ENCODE assay signal across 17 cellular contexts in the genomic region with DNA sequence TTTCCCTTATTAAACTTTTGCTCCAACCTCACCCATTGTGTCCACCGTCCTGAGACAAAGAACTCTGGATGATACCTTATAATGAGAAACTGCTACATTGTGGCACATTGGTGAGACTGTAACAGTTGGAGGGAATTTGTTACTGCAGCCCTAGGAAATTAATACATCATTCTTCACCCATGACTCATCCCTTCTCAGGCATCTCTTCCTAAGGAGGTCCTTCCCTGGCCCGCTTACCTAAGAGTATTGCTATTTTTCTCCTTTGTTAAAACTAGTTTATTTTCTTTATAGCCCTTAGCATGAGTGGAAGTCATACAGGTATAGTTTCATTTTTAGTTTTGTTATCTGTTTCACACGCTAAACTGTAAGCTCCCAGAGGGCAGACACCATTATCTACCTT.
A peak's percentile ranks its signal among the peaks of the same experiment; 100 is the strongest.
DNase-seq lines count a peak whose midpoint lies in the region; ATAC-seq and TF ChIP-seq lines count a peak whose summit lies in the region.
"Had no signal": no experiment of that assay in that cellular context is flagged by ENCODE, and none has a peak within 500 bp of the region (broad histone marks: within the 10 kb centered on the region; RNA-seq: fewer than 3 reads in every experiment).

No MANE protein-coding gene starts in this region.

- H3K27me3 ChIP-seq in adipocyte (replicated peaks; ENCODE audit: control insufficient read depth, insufficient read depth, low read length) (no peaks in the 10 kb centered on the region), transverse colon (no peaks in the 10 kb centered on the region)
- H3K27me3 ChIP-seq: sigmoid colon, SJSA1 had no signal

- no peaks in the 10 kb centered on the region for H3K4me1 ChIP-seq in adipocyte (ENCODE audit: control insufficient read depth, insufficient read depth, low read length)
- H3K4me1 ChIP-seq in transverse colon = no peaks in the 10 kb centered on the region
- H3K4me1 ChIP-seq: sigmoid colon had no signal

- H3K4me3 Mint-ChIP-seq in HFFc6 (0 out of 2 replicates have a peak overlapping the region, but pooled peaks have one; percentile 10), type B pancreatic cell (no peak overlapping the region), T-cell (no peak overlapping the region)
- H3K4me3 Mint-ChIP-seq: activated naive CD4-positive, alpha-beta T cell treated with anti-CD3 and anti-CD28 coated beads, Interleukin-2, amount 10 ng/mL, durations not matched to agents 7 days and 5 days; natural killer cell treated with Interleukin-12 subunit alpha and Interleukin-12 subunit beta and Interleukin-15 and Interleukin-18, amount 100 ng/mL, for 72 hours had no signal

- ATAC-seq in GM19455 (IDR thresholded peaks at IDR 0.05; ENCODE audit: unreplicated experiment) (no peak), T-cell (replicated peaks in 1 of 4) (no peak)
- ATAC-seq: left lobe of liver; natural killer cell treated with Interleukin-12 subunit alpha and Interleukin-12 subunit beta and Interleukin-15 and Interleukin-18, amount 100 ng/mL, for 72 hours had no signal

- H3K9ac ChIP-seq in adipocyte (ENCODE audit: low read length) = no peak overlapping the region

- H3K4me1 Mint-ChIP-seq in HFFc6 (ENCODE audit: low read depth) (peaks cover 37% of the 10 kb centered on the region), type B pancreatic cell (ENCODE audit: unreplicated experiment) (peaks cover 3% of the 10 kb centered on the region), T-cell (no peaks in the 10 kb centered on the region)
- H3K4me1 Mint-ChIP-seq: activated naive CD4-positive, alpha-beta T cell treated with anti-CD3 and anti-CD28 coated beads, Interleukin-2, amount 10 ng/mL, durations not matched to agents 7 days and 5 days had no signal

- intact Hi-C loops in transverse colon (cut with DNase I; ENCODE audit: low total_unique reads) = no loop called here

- peak; percentile 30 for DNase-seq in HFFc6
- DNase-seq in adipocyte (ENCODE audit: low read depth) = peak; percentile 12
- peak; percentile 35 for DNase-seq in fibroblast of the aortic adventitia (ENCODE audit: low read depth)
- DNase-seq in type B pancreatic cell (ENCODE audit: extremely low spot score, unreplicated experiment) = no peak
- DNase-seq in transverse colon = no peak
- DNase-seq in T-cell = no peak
- DNase-seq: activated naive CD4-positive, alpha-beta T cell treated with anti-CD3 and anti-CD28 coated beads, Interleukin-2, amount 10 ng/mL, durations not matched to agents 7 days and 5 days; COR-L47; foreskin melanocyte; NCI-H1694; NCI-H774; sigmoid colon had no signal

- no peak overlapping the region for H3K27ac ChIP-seq in transverse colon
- H3K27ac ChIP-seq: sigmoid colon, SJSA1, VCaP had no signal

- in situ Hi-C loops in transverse colon (cut with MboI; ENCODE audit: low pct_ligation_motif_present in 1 of 4, low pct_unique_long_range_greater_than_20kb in 1 of 4, low sequenced_read_pairs in 3 of 4) = loop anchor here in 1 of 4 donors (25.0 kb wide), 1 partner anchor 646 kb away; no protein-coding TSS in a partner anchor

- H3K4me3 ChIP-seq in adipocyte (ENCODE audit: low read length) = no peak overlapping the region
- no peak overlapping the region for H3K4me3 ChIP-seq in fibroblast of the aortic adventitia (ENCODE audit: low read depth, low read length)
- H3K4me3 ChIP-seq in transverse colon = no peak overlapping the region
- H3K4me3 ChIP-seq: sigmoid colon, SJSA1 had no signal

- POLR2A ChIA-PET in T-cell (lab: Charles Lee) = no interaction called here

- no peak for TF ChIP-seq CTCF in HFFc6 (IDR thresholded peaks at IDR 0.05)
- TF ChIP-seq CTCF in fibroblast of the aortic adventitia (IDR thresholded peaks at IDR 0.05; ENCODE audit: insufficient read depth, low read length) = no peak
- TF ChIP-seq CTCF in type B pancreatic cell (conservative IDR thresholded peaks at IDR 0.05) = no peak
- TF ChIP-seq CTCF in transverse colon (IDR thresholded peaks at IDR 0.05) = no peak

- peak overlapping the region; percentile 7; the same call in 1 of the 2 replicates for H3K27ac Mint-ChIP-seq in HFFc6
- peak overlapping the region; percentile 40 for H3K27ac Mint-ChIP-seq in type B pancreatic cell
- no peak overlapping the region for H3K27ac Mint-ChIP-seq in T-cell
- H3K27ac Mint-ChIP-seq: activated naive CD4-positive, alpha-beta T cell treated with anti-CD3 and anti-CD28 coated beads, Interleukin-2, amount 10 ng/mL, durations not matched to agents 7 days and 5 days; natural killer cell treated with Interleukin-12 subunit alpha and Interleukin-12 subunit beta and Interleukin-15 and Interleukin-18, amount 100 ng/mL, for 72 hours had no signal

- CTCF ChIA-PET in T-cell (lab: Charles Lee) = no interaction called here

- no peak for TF ChIP-seq EP300 in transverse colon (IDR thresholded peaks at IDR 0.05; ENCODE audit: low read depth)

- peaks cover 15% of the 10 kb centered on the region for H3K36me3 Mint-ChIP-seq in HFFc6 (ENCODE audit: low read depth)
- peaks cover 15% of the 10 kb centered on the region for H3K36me3 Mint-ChIP-seq in type B pancreatic cell
- peaks cover 17% of the 10 kb centered on the region for H3K36me3 Mint-ChIP-seq in T-cell
- H3K36me3 Mint-ChIP-seq: activated naive CD4-positive, alpha-beta T cell treated with anti-CD3 and anti-CD28 coated beads, Interleukin-2, amount 10 ng/mL, durations not matched to agents 7 days and 5 days had no signal

- H3K27me3 Mint-ChIP-seq in HFFc6 (ENCODE audit: insufficient read depth) (peaks cover 2% of the 10 kb centered on the region; the same call in 1 of the 2 replicates), type B pancreatic cell (peaks cover 7% of the 10 kb centered on the region), T-cell (peaks cover 0 to 3% of the 10 kb centered on the region in 2 donors)
- H3K27me3 Mint-ChIP-seq: activated naive CD4-positive, alpha-beta T cell treated with anti-CD3 and anti-CD28 coated beads, Interleukin-2, amount 10 ng/mL, durations not matched to agents 7 days and 5 days had no signal

- WGBS in transverse colon (ENCODE audit: low coverage in 1 of 2), 2 donors = 59 to 75% methylated on average over 3 of the region's 3 CpGs

- H3K36me3 ChIP-seq in adipocyte (ENCODE audit: control insufficient read depth, insufficient read depth, low read length, severe bottlenecking) (no peaks in the 10 kb centered on the region), transverse colon (no peaks in the 10 kb centered on the region)
- H3K36me3 ChIP-seq: sigmoid colon, SJSA1 had no signal

- no peak for TF ChIP-seq POLR2A in transverse colon (IDR thresholded peaks at IDR 0.05)

- H3K9me3 Mint-ChIP-seq in HFFc6 = peaks cover 6% of the 10 kb centered on the region; the same call in 1 of the 2 replicates
- H3K9me3 Mint-ChIP-seq in type B pancreatic cell = peaks cover 7% of the 10 kb centered on the region
- H3K9me3 Mint-ChIP-seq in T-cell = peaks cover 3 to 16% (median 9%) of the 10 kb centered on the region in 3 donors

- no peaks in the 10 kb centered on the region for H3K9me3 ChIP-seq in adipocyte (ENCODE audit: control insufficient read depth, low read length)
- H3K9me3 ChIP-seq in transverse colon = no peaks in the 10 kb centered on the region
- H3K9me3 ChIP-seq: sigmoid colon, SJSA1 had no signal

Comparison
In these comparisons a context has a peak if more than half of its experiments do, and no peak if none do; other contexts are left out.
1. DNase-seq: peak in HFFc6 (single experiment), adipocyte (single experiment) and fibroblast of the aortic adventitia (single experiment); none in type B pancreatic cell (single experiment), transverse colon (single experiment) and T-cell (0 of 34).
2. H3K27ac Mint-ChIP-seq: peak in HFFc6 (single experiment) and type B pancreatic cell (single experiment); none in T-cell (0 of 2).